In the genomic region with DNA sequence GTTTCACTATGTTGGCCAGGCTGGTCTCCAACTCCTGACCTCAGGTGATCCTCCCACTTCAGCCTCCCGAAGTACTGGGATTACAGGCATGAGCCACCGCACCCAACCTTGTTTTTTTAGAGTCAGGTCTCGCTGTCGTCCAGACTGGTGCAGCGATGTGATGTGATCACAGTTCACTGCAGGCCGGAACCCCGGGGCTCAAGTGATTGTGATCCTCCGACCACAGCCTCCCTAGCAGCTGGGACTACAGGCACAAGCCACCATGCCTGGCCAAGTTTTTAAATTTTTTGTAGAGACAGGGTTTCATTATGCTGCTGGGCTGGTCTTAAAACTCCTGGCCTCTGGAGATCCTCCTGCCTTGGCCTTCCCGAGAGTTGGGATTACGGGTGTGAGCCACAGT, we compare ENCODE assay signal across 20 cellular contexts. TPM values are rescaled to one million over a fixed set of nuclear protein-coding genes. Genes with fewer than 3 reads are reported as not detected.
DNase-seq lines count a peak whose midpoint lies in the region; ATAC-seq, FAIRE-seq and TF ChIP-seq lines count a peak whose summit lies in the region.
"Had no signal": no experiment of that assay in that cellular context is flagged by ENCODE, and none has a peak within 500 bp of the region (broad histone marks: within the 10 kb centered on the region; RNA-seq: fewer than 3 reads in every experiment).

No MANE protein-coding gene starts in this region.

- H3K4me3 Mint-ChIP-seq in activated naive CD8-positive, alpha-beta T cell: no peak overlapping the region
- H3K4me3 Mint-ChIP-seq in activated naive CD8-positive, alpha-beta T cell treated with anti-CD3 and anti-CD28 coated beads, Interleukin-2, amount 50 U/mL, for 24 hours: no peak overlapping the region
- H3K4me3 Mint-ChIP-seq in stimulated activated naive B cell treated with anti-CD40 and anti-IgM and Interleukin-4, amounts not matched to agents 10 μg/mL and 1 μg/mL and 100 μg/mL, for 72 hours: no peak overlapping the region
- H3K4me3 Mint-ChIP-seq: CD4-positive, CD25-positive, alpha-beta regulatory T cell had no signal

- TF ChIP-seq POLR2A in H1 (IDR thresholded peaks at IDR 0.05; ENCODE audit: control extremely low read depth in 1 of 2, low read depth in 2 of 2, low read length in 2 of 2) (no peak), GM12891 (IDR thresholded peaks at IDR 0.05; ENCODE audit: low read depth, low read length) (no peak)

- no peak overlapping the region for H2AK5ac ChIP-seq in H1 (ENCODE audit: low read depth, low read length)

- H3K4ac ChIP-seq in H1 (replicated peaks; ENCODE audit: insufficient read length, low read depth, low read length): no peak overlapping the region

- no peaks in the 10 kb centered on the region for H3K27me3 Mint-ChIP-seq in activated naive CD8-positive, alpha-beta T cell
- H3K27me3 Mint-ChIP-seq in activated naive CD8-positive, alpha-beta T cell treated with anti-CD3 and anti-CD28 coated beads, Interleukin-2, amount 50 U/mL, for 24 hours: no peaks in the 10 kb centered on the region
- H3K27me3 Mint-ChIP-seq in stimulated activated naive B cell treated with anti-CD40 and anti-IgM and Interleukin-4, amounts not matched to agents 10 μg/mL and 1 μg/mL and 100 μg/mL, for 72 hours: no peaks in the 10 kb centered on the region
- H3K27me3 Mint-ChIP-seq: CD4-positive, CD25-positive, alpha-beta regulatory T cell had no signal

- H4K5ac ChIP-seq in H1 (ENCODE audit: insufficient read length, low read depth, low read length): no peak overlapping the region

- peak overlapping the region; percentile 42 for H3K27ac Mint-ChIP-seq in activated naive CD8-positive, alpha-beta T cell
- H3K27ac Mint-ChIP-seq in activated naive CD8-positive, alpha-beta T cell treated with anti-CD3 and anti-CD28 coated beads, Interleukin-2, amount 50 U/mL, for 24 hours: no peak overlapping the region
- peak overlapping the region; percentile 3 for H3K27ac Mint-ChIP-seq in stimulated activated naive B cell treated with anti-CD40 and anti-IgM and Interleukin-4, amounts not matched to agents 10 μg/mL and 1 μg/mL and 100 μg/mL, for 72 hours

- DNase-seq in activated naive CD8-positive, alpha-beta T cell treated with anti-CD3 and anti-CD28 coated beads, Interleukin-2, amount 50 U/mL, for 24 hours: no peak
- DNase-seq in H1 (ENCODE audit: low read depth in 1 of 2, low spot score in 2 of 2) (no peak), SIG-M5 (lab: John Stamatoyannopoulos, UW) (no peak), posterior cingulate gyrus (no peak), GM12891 (ENCODE audit: insufficient read length, low spot score) (no peak)
- DNase-seq in stimulated activated naive B cell treated with anti-CD40 and anti-IgM and Interleukin-4, amounts not matched to agents 10 μg/mL and 1 μg/mL and 100 μg/mL, for 72 hours: no peak
- DNase-seq: AML-193; CD4-positive, CD25-positive, alpha-beta regulatory T cell; COR-L47; GDM1; GM23248; HCEC 1CT; NCI-H1105; NCI-H2081 treated with DMSO at 0.1 percent for 48 hours; NCI-H510A; NCI-H82 had no signal

- H3K4me1 Mint-ChIP-seq in activated naive CD8-positive, alpha-beta T cell (ENCODE audit: low read depth): no peaks in the 10 kb centered on the region
- H3K4me1 Mint-ChIP-seq in activated naive CD8-positive, alpha-beta T cell treated with anti-CD3 and anti-CD28 coated beads, Interleukin-2, amount 50 U/mL, for 24 hours: peaks cover under 1% of the 10 kb centered on the region
- peaks cover 37 to 49% of the 10 kb centered on the region in 2 donors for H3K4me1 Mint-ChIP-seq in stimulated activated naive B cell treated with anti-CD40 and anti-IgM and Interleukin-4, amounts not matched to agents 10 μg/mL and 1 μg/mL and 100 μg/mL, for 72 hours
- H3K4me1 Mint-ChIP-seq: CD4-positive, CD25-positive, alpha-beta regulatory T cell had no signal

- H2BK12ac ChIP-seq in H1 (ENCODE audit: low read depth, low read length): no peak overlapping the region

- 86% methylated on average over 9 of the region's 10 CpGs; no CpG with 5 or more reads in 1 of the 2 experiments for WGBS in H1 (ENCODE audit: extremely low coverage in 1 of 2, insufficient coverage in 1 of 2, insufficient read length in 1 of 2, insufficient replicate concordance in 2 of 2, low coverage in 1 of 2, low lambda C conversion rate in 2 of 2, missing lambda C conversion rate in 1 of 2), 2 experiments

- H3K9ac ChIP-seq in SU-DHL-6 (ENCODE audit: low read length) (peak overlapping the region; percentile 68), H1 (replicated peaks in 1 of 4; ENCODE audit: extremely low read depth in 1 of 4, low read depth in 3 of 4, low read length in 3 of 4) (no peak overlapping the region)
- H3K9ac ChIP-seq: GM23248 had no signal

- H3K36me3 ChIP-seq in SU-DHL-6 (ENCODE audit: low read length): no peaks in the 10 kb centered on the region
- H3K36me3 ChIP-seq in H1 (ENCODE audit: control insufficient read depth in 2 of 4, insufficient read depth in 4 of 4, low read length in 3 of 4): peaks cover 3 to 37% (median 16%) of the 10 kb centered on the region in 4 experiments; a peak in 7 of 8 replicates

- no peaks in the 10 kb centered on the region for H3K36me3 Mint-ChIP-seq in activated naive CD8-positive, alpha-beta T cell
- peaks cover 12% of the 10 kb centered on the region for H3K36me3 Mint-ChIP-seq in activated naive CD8-positive, alpha-beta T cell treated with anti-CD3 and anti-CD28 coated beads, Interleukin-2, amount 50 U/mL, for 24 hours (ENCODE audit: low read depth)
- H3K36me3 Mint-ChIP-seq in stimulated activated naive B cell treated with anti-CD40 and anti-IgM and Interleukin-4, amounts not matched to agents 10 μg/mL and 1 μg/mL and 100 μg/mL, for 72 hours: peaks cover 31 to 42% of the 10 kb centered on the region in 2 donors

- H2AFZ ChIP-seq in SU-DHL-6 (ENCODE audit: low read depth, low read length, severe bottlenecking) (no peak overlapping the region), H1 (ENCODE audit: low read length) (no peak overlapping the region)
- H2AFZ ChIP-seq: GM23248 had no signal

- H3K4me1 ChIP-seq in H1 (replicated peaks in 1 of 4; ENCODE audit: control insufficient read depth in 3 of 4, insufficient read depth in 4 of 4, low read length in 3 of 4): no peaks in the 10 kb centered on the region

- no peak overlapping the region for H4K8ac ChIP-seq in H1 (ENCODE audit: extremely low read depth, insufficient read depth, low read length)

- H4K20me1 ChIP-seq in SU-DHL-6 (ENCODE audit: low read depth, low read length): no peaks in the 10 kb centered on the region
- H4K20me1 ChIP-seq in H1 (replicated peaks in 1 of 2; ENCODE audit: control insufficient read depth in 1 of 2, insufficient read depth in 2 of 2, low read length in 2 of 2): no peaks in the 10 kb centered on the region

- no peaks in the 10 kb centered on the region for H3K9me3 ChIP-seq in SU-DHL-6 (ENCODE audit: insufficient read depth, low read length)
- no peaks in the 10 kb centered on the region for H3K9me3 ChIP-seq in H1 (ENCODE audit: insufficient read depth in 2 of 2, low read depth in 1 of 2, low read length in 1 of 2)

- H3K27me3 ChIP-seq in SU-DHL-6 (ENCODE audit: low read length) (no peaks in the 10 kb centered on the region), H1 (replicated peaks in 1 of 4; ENCODE audit: control insufficient read depth in 3 of 4, extremely low read depth in 1 of 4, insufficient read depth in 3 of 4, low read length in 3 of 4) (no peaks in the 10 kb centered on the region)

- CTCF ChIA-PET in H1 (lab: Charles Lee; ENCODE audit: partially characterized antibody): interaction anchor here (1.3 to 1.5 kb wide), 3 partner anchors 45 to 229 kb away, joined by 3 read pairs; no protein-coding TSS in a partner anchor

- H3K4me2 ChIP-seq in SU-DHL-6 (ENCODE audit: low read depth, low read length, poor library complexity, severe bottlenecking) (peak overlapping the region; percentile 80), H1 (ENCODE audit: insufficient read depth in 1 of 2, low read depth in 2 of 2, low read length in 2 of 2) (no peak overlapping the region)

- H3K23me2 ChIP-seq in H1 (ENCODE audit: low read depth, low read length): no peaks in the 10 kb centered on the region

- intact Hi-C loops in posterior cingulate gyrus (cut with DNase I): no loop called here

- no peak overlapping the region for H2BK120ac ChIP-seq in H1 (replicated peaks; ENCODE audit: low read depth, low read length)

- H4K91ac ChIP-seq in H1 (replicated peaks; ENCODE audit: insufficient read length, low read length): no peak overlapping the region

- no peaks in the 10 kb centered on the region for H3K9me3 Mint-ChIP-seq in activated naive CD8-positive, alpha-beta T cell (ENCODE audit: low read depth)
- no peaks in the 10 kb centered on the region for H3K9me3 Mint-ChIP-seq in activated naive CD8-positive, alpha-beta T cell treated with anti-CD3 and anti-CD28 coated beads, Interleukin-2, amount 50 U/mL, for 24 hours
- no peaks in the 10 kb centered on the region for H3K9me3 Mint-ChIP-seq in stimulated activated naive B cell treated with anti-CD40 and anti-IgM and Interleukin-4, amounts not matched to agents 10 μg/mL and 1 μg/mL and 100 μg/mL, for 72 hours
- H3K9me3 Mint-ChIP-seq: CD4-positive, CD25-positive, alpha-beta regulatory T cell had no signal

- H3K23ac ChIP-seq in H1 (ENCODE audit: insufficient read length): no peak overlapping the region

- H2BK15ac ChIP-seq in H1 (ENCODE audit: low read length): no peak overlapping the region

- no peak overlapping the region for H2BK20ac ChIP-seq in H1 (ENCODE audit: low read length)

- no peak for TF ChIP-seq RAD21 in H1 (IDR thresholded peaks at IDR 0.05 in 1 of 2, conservative IDR thresholded peaks at IDR 0.05 in 1 of 2; ENCODE audit: low read depth in 2 of 2, low read length in 2 of 2)

- POLR2A ChIA-PET in H1 (lab: Charles Lee; ENCODE audit: partially characterized antibody): interaction anchor here (1.3 to 2.2 kb wide), 4 partner anchors 8 to 45 kb away, joined by 3 to 7 read pairs (median 6); a partner anchor contains a TSS

- no peak for ATAC-seq in activated naive CD8-positive, alpha-beta T cell treated with anti-CD3 and anti-CD28 coated beads, Interleukin-2, amount 50 U/mL, for 24 hours
- no peak for ATAC-seq in stimulated activated naive B cell treated with anti-CD40 and anti-IgM and Interleukin-4, amounts not matched to agents 10 μg/mL and 1 μg/mL and 100 μg/mL, for 72 hours (replicated peaks)
- ATAC-seq: Panc1 had no signal

- H3K4me3 ChIP-seq in SU-DHL-6 (ENCODE audit: insufficient read depth, low read length, poor library complexity, severe bottlenecking) (peak overlapping the region; percentile 33), H1 (ENCODE audit: extremely low read depth in 1 of 4, insufficient read depth in 2 of 4, low read depth in 3 of 4, low read length in 4 of 4) (no peak overlapping the region)
- H3K4me3 ChIP-seq: GM23248 had no signal

- H3F3A ChIP-seq in SU-DHL-6 (ENCODE audit: insufficient read depth): peaks cover 77% of the 10 kb centered on the region

- H3K14ac ChIP-seq in H1 (ENCODE audit: insufficient read length): no peak overlapping the region

- H3K56ac ChIP-seq in H1 (replicated peaks; ENCODE audit: insufficient read length, low read depth, low read length): no peak overlapping the region

- H3K9me2 ChIP-seq in SU-DHL-6 (replicated peaks; ENCODE audit: insufficient read depth, low read length): no peaks in the 10 kb centered on the region

- FAIRE-seq in H1 (lab: Jason Lieb, UNC): no peak
- no peak for FAIRE-seq in GM12891 (lab: Jason Lieb, UNC)

- H3K79me1 ChIP-seq in H1 (ENCODE audit: low read depth, low read length): no peaks in the 10 kb centered on the region; the same call in 1 of the 2 replicates

- no peak overlapping the region for H2BK5ac ChIP-seq in H1 (ENCODE audit: low read depth, low read length)

- H3K27ac ChIP-seq in SU-DHL-6 (ENCODE audit: low read depth, low read length) (peak overlapping the region; percentile 99), H1 (ENCODE audit: low read depth, low read length) (no peak overlapping the region)
- H3K27ac ChIP-seq: 22Rv1, GM23248 had no signal

- TF ChIP-seq CTCF in SU-DHL-6 (IDR thresholded peaks at IDR 0.05; ENCODE audit: insufficient read depth, low read length, poor library complexity, severe bottlenecking): no peak
- no peak for TF ChIP-seq CTCF in H1 (IDR thresholded peaks at IDR 0.05; ENCODE audit: control extremely low read depth in 1 of 3, insufficient read depth in 1 of 3, low read depth in 1 of 3, low read length in 3 of 3)

- no peak for TF ChIP-seq EP300 in H1 (IDR thresholded peaks at IDR 0.05; ENCODE audit: borderline replicate concordance in 1 of 2, low read depth in 2 of 2, low read length in 2 of 2)

- H3K79me2 ChIP-seq in SU-DHL-6 (ENCODE audit: insufficient read depth, low read length) (no peaks in the 10 kb centered on the region), H1 (ENCODE audit: control insufficient read depth in 1 of 2, insufficient read depth in 2 of 2, low read length in 2 of 2) (no peaks in the 10 kb centered on the region)

- H3K18ac ChIP-seq in H1 (ENCODE audit: extremely low read depth, low read length): no peak overlapping the region

RNA-seq across cellular contexts. Expression of a gene that starts 46.1 kb away (rescaled TPM):
- 12.4 and 12.6 TPM in 2 replicates for total RNA-seq in H1 (2021; fragmentation: NEBNext Ultra II Directional; extraction: Animal tissue kit (Norgen Biotek cat#: 25700))
- polyA plus RNA-seq in H1 (2011; rRNA removed): 3.9 and 5.6 TPM in 2 replicates
- 5.9 TPM for polyA plus RNA-seq in H1 (2011; cell fraction: cytosol; rRNA removed)
- polyA plus RNA-seq in H1 (2011; cell fraction: nucleus; rRNA removed): 3.6 TPM
- 4.9 to 9.5 TPM (median 5.2 TPM) in 4 replicates for polyA plus RNA-seq in H1 (2012, experiment 1 of 2)
- 0.66 TPM for polyA plus RNA-seq in H1 (2012, experiment 2 of 2)
- polyA plus RNA-seq in H1 (2013, experiment 1 of 2): 7.5 TPM
- polyA plus RNA-seq in H1 (2013, experiment 2 of 2): 7.2 TPM
- 6.1 and 9.7 TPM in 2 replicates for polyA minus RNA-seq in H1 (2011; rRNA and poly(A)+ RNA removed)
- polyA minus RNA-seq in H1 (2011; cell fraction: cytosol; rRNA and poly(A)+ RNA removed): 3.2 TPM
- polyA minus RNA-seq in H1 (2011; cell fraction: nucleus; rRNA and poly(A)+ RNA removed): 15.1 TPM
- polyA plus RNA-seq in GM12891 (2012; ENCODE audit: low read depth, missing spikeins): 1.9 TPM

RNA-seq across cellular contexts. Expression of a gene that starts 52.9 kb away (rescaled TPM):
- total RNA-seq in H1 (2021; fragmentation: NEBNext Ultra II Directional; extraction: Animal tissue kit (Norgen Biotek cat#: 25700)): 408 and 416 TPM in 2 replicates
- polyA plus RNA-seq in H1 (2011; rRNA removed): 441 and 711 TPM in 2 replicates
- 578 TPM for polyA plus RNA-seq in H1 (2011; cell fraction: cytosol; rRNA removed)
- 551 TPM for polyA plus RNA-seq in H1 (2011; cell fraction: nucleus; rRNA removed)
- 318 to 335 TPM (median 328 TPM) in 4 replicates for polyA plus RNA-seq in H1 (2012, experiment 1 of 2)
- 58.8 TPM for polyA plus RNA-seq in H1 (2012, experiment 2 of 2)
- polyA plus RNA-seq in H1 (2013, experiment 1 of 2): 354 TPM
- 356 TPM for polyA plus RNA-seq in H1 (2013, experiment 2 of 2)
- 516 and 569 TPM in 2 replicates for polyA minus RNA-seq in H1 (2011; rRNA and poly(A)+ RNA removed)
- polyA minus RNA-seq in H1 (2011; cell fraction: cytosol; rRNA and poly(A)+ RNA removed): 222 TPM
- 286 TPM for polyA minus RNA-seq in H1 (2011; cell fraction: nucleus; rRNA and poly(A)+ RNA removed)
- 145 TPM for polyA plus RNA-seq in GM12891 (2012; ENCODE audit: low read depth, missing spikeins)
